Comparison of ENCODE assay signal across 12 cellular contexts in the genomic region with DNA sequence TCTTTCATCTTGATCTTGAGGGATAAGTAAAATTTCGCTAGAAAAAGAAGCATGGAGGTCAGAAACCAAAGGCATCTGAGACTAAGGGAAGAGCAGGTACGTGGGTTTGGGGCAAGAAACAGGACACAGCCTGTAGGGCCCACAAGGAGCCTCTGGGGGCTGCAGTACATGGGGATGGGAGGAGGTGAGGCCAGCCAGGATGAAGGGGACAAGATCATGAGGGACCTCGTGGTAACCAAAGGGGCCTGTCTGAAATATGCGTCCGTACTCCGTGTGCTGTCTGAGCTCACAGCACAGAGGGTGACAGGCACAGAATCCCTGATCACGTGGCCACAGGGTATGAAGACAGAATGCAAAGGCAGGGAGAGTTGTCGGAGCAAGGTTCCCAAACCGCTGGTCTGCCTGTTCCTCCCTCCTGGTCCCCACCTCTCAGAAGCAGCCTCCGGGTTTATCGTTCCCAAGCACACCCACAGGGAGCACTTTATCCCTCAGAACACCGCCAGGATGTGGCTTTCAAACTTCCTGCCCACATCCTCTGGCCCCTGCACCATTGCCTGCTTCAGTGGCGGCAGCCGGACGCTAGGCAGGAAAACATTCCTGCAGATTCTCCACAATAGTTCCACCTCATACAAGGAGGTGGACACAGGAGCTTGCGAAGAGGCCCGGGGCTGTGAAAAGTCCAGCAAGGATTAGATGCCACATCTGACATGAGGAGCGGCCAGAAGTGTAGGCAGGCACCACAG. TPM values are rescaled to one million over a fixed set of nuclear protein-coding genes. Genes with fewer than 3 reads are reported as not detected.
A peak's percentile ranks its signal among the peaks of the same experiment; 100 is the strongest.
DNase-seq lines count a peak whose midpoint lies in the region; ATAC-seq and TF ChIP-seq lines count a peak whose summit lies in the region.
"Had no signal": no experiment of that assay in that cellular context is flagged by ENCODE, and none has a peak within 500 bp of the region (broad histone marks: within the 10 kb centered on the region; RNA-seq: fewer than 3 reads in every experiment).

No MANE protein-coding gene starts in this region.

- H3K9me3 ChIP-seq in right cardiac atrium (ENCODE audit: control insufficient read depth, low read length) (no peaks in the 10 kb centered on the region), upper lobe of right lung (no peaks in the 10 kb centered on the region), ascending aorta (no peaks in the 10 kb centered on the region)

- H3K9me3 Mint-ChIP-seq in activated naive CD4-positive, alpha-beta T cell treated with anti-CD3 and anti-CD28 coated beads, Interleukin-2, amount 50 U/mL, for 24 hours: no peaks in the 10 kb centered on the region

- DNase-seq in activated naive CD4-positive, alpha-beta T cell treated with Interleukin-2 at 50 U/mL for 16 hours: no peak
- DNase-seq in UCSD-AML1 (lab: John Stamatoyannopoulos, UW; ENCODE audit: unreplicated experiment) (peak; percentile 91), right cardiac atrium (no peak), upper lobe of right lung (no peak), ascending aorta (ENCODE audit: low spot score in 2 of 2) (no peak), AG20443 (ENCODE audit: low spot score) (no peak)
- DNase-seq: activated effector memory CD4-positive, alpha-beta T cell treated with anti-CD3 and anti-CD28 coated beads, Interleukin-2, amount 50 U/mL, for 16 hours; NCI-H1436 treated with DMSO at 0.1 percent for 48 hours had no signal

- H3K27me3 ChIP-seq in right cardiac atrium (ENCODE audit: control insufficient read depth, insufficient read depth): no peaks in the 10 kb centered on the region
- H3K27me3 ChIP-seq in upper lobe of right lung: no peaks in the 10 kb centered on the region
- no peaks in the 10 kb centered on the region for H3K27me3 ChIP-seq in ascending aorta

- H3K4me3 ChIP-seq in right cardiac atrium (ENCODE audit: low read length) (no peak overlapping the region), upper lobe of right lung (no peak overlapping the region), ascending aorta (no peak overlapping the region)
- H3K4me3 ChIP-seq: SK-N-MC had no signal

- H3K4me1 Mint-ChIP-seq in activated naive CD4-positive, alpha-beta T cell treated with anti-CD3 and anti-CD28 coated beads, Interleukin-2, amount 50 U/mL, for 24 hours: peaks cover 22% of the 10 kb centered on the region

- H3K36me3 Mint-ChIP-seq in activated naive CD4-positive, alpha-beta T cell treated with anti-CD3 and anti-CD28 coated beads, Interleukin-2, amount 50 U/mL, for 24 hours: no peaks in the 10 kb centered on the region

- peaks cover 26% of the 10 kb centered on the region for H3K27me3 Mint-ChIP-seq in activated naive CD4-positive, alpha-beta T cell treated with anti-CD3 and anti-CD28 coated beads, Interleukin-2, amount 50 U/mL, for 24 hours

- no peak overlapping the region for H3K27ac Mint-ChIP-seq in activated naive CD4-positive, alpha-beta T cell treated with anti-CD3 and anti-CD28 coated beads, Interleukin-2, amount 50 U/mL, for 24 hours

- 30% methylated on average over 18 of the region's 18 CpGs for WGBS in right cardiac atrium

- H3K4me3 Mint-ChIP-seq in activated naive CD4-positive, alpha-beta T cell treated with anti-CD3 and anti-CD28 coated beads, Interleukin-2, amount 50 U/mL, for 24 hours: peak overlapping the region; percentile 65

- ATAC-seq in right cardiac atrium (peak; percentile 68), upper lobe of right lung (peak; percentile 64), HG02970 (IDR thresholded peaks at IDR 0.05; ENCODE audit: low FRiP score, unreplicated experiment) (no peak)

- H3K4me1 ChIP-seq in right cardiac atrium (ENCODE audit: control insufficient read depth, insufficient read depth, low read length) (no peaks in the 10 kb centered on the region), upper lobe of right lung (no peaks in the 10 kb centered on the region), ascending aorta (no peaks in the 10 kb centered on the region)

- no peak for TF ChIP-seq CTCF in upper lobe of right lung (IDR thresholded peaks at IDR 0.05)
- no peak for TF ChIP-seq CTCF in ascending aorta (IDR thresholded peaks at IDR 0.05)

- H3K27ac ChIP-seq in right cardiac atrium (ENCODE audit: low read length) (no peak overlapping the region), upper lobe of right lung (no peak overlapping the region), ascending aorta (no peak overlapping the region)
- H3K27ac ChIP-seq: SK-N-MC had no signal

- intact Hi-C loops in right cardiac atrium (cut with DNase I): no loop called here
- intact Hi-C loops in upper lobe of right lung (cut with DNase I): no loop called here
- intact Hi-C loops in ascending aorta (cut with DNase I): no loop called here

- no peaks in the 10 kb centered on the region for H3K36me3 ChIP-seq in upper lobe of right lung
- no peaks in the 10 kb centered on the region for H3K36me3 ChIP-seq in ascending aorta

RNA-seq across cellular contexts. Expression of gene TMEM163, which starts 12.0 kb away (rescaled TPM):
- 1 to 10 TPM; 3.3 to 6.8 (median 4.5) TPM for total RNA-seq in right cardiac atrium
- polyA plus RNA-seq in right cardiac atrium: 7.1 TPM
- total RNA-seq in upper lobe of right lung: 34.6 TPM
- not detected for total RNA-seq in ascending aorta
- polyA plus RNA-seq: BJ had no signal
